In genomic region chr22:19495562-19496323, GRCh38 we compare ENCODE assay signal across 12 cellular contexts. TPM values are rescaled to one million over a fixed set of nuclear protein-coding genes. Genes with fewer than 3 reads are reported as not detected.
A peak's percentile ranks its signal among the peaks of the same experiment; 100 is the strongest.
DNase-seq lines count a peak whose midpoint lies in the region; ATAC-seq, FAIRE-seq and TF ChIP-seq lines count a peak whose summit lies in the region.
"Had no signal": no experiment of that assay in that cellular context is flagged by ENCODE, and none has a peak within 500 bp of the region (broad histone marks: within the 10 kb centered on the region; RNA-seq: fewer than 3 reads in every experiment).

No MANE protein-coding gene starts in this region.

- SMC1A ChIA-PET in GM12878 (lab: Charles Lee; ENCODE audit: uncharacterized antibody, unreplicated experiment), result interaction anchor here (1.0 kb wide), 1 partner anchor 134 kb away, joined by 3 read pairs; no protein-coding TSS in a partner anchor

- no peak overlapping the region for H3K9ac ChIP-seq in GM12878 (ENCODE audit: control insufficient read depth, insufficient read depth, low read length)

- no peaks in the 10 kb centered on the region for H3K9me2 ChIP-seq in GM23338 (ENCODE audit: insufficient read depth)

- H2AFZ ChIP-seq in GM23338, result no peak overlapping the region
- H2AFZ ChIP-seq in GM12878 (ENCODE audit: control insufficient read depth, low read depth, low read length), result no peak overlapping the region

- in situ Hi-C loops in GM12878 (cut with MboI), result no loop called here

- no peak overlapping the region for H3K4me2 ChIP-seq in GM23338
- H3K4me2 ChIP-seq in GM12878 (ENCODE audit: control insufficient read depth, insufficient read depth), result no peak overlapping the region

- POLR2A ChIA-PET in GM12878 (lab: Charles Lee), result no interaction called here

- TF ChIP-seq RAD21 in GM12878 (IDR thresholded peaks at IDR 0.05; ENCODE audit: insufficient read depth, low read depth, low read length), result no peak

- peak overlapping the region; percentile 35 for H3K27ac ChIP-seq in CD4-positive, CD25-positive, alpha-beta regulatory T cell (ENCODE audit: insufficient read depth, low read length, poor library complexity, severe bottlenecking)
- no peak overlapping the region for H3K27ac ChIP-seq in GM23338 (ENCODE audit: low read depth)
- H3K27ac ChIP-seq in GM12878 (ENCODE audit: control insufficient read depth, insufficient read depth), result no peak overlapping the region
- H3K27ac ChIP-seq in lower lobe of right lung, result no peak overlapping the region
- H3K27ac ChIP-seq: left lung had no signal

- H3K4me1 Mint-ChIP-seq in CD4-positive, CD25-positive, alpha-beta regulatory T cell, result peaks cover 9 to 22% (median 18%) of the 10 kb centered on the region in 4 donors
- H3K4me1 Mint-ChIP-seq in GM23338, result no peaks in the 10 kb centered on the region

- H4K20me1 ChIP-seq in GM23338 (replicated peaks; ENCODE audit: insufficient read depth) (peaks cover 3% of the 10 kb centered on the region; the same call in 1 of the 2 replicates), GM12878 (ENCODE audit: control insufficient read depth, insufficient read depth) (no peaks in the 10 kb centered on the region)

- H3K27me3 Mint-ChIP-seq in CD4-positive, CD25-positive, alpha-beta regulatory T cell, result no peaks in the 10 kb centered on the region
- H3K27me3 Mint-ChIP-seq in GM23338 (ENCODE audit: insufficient read depth, low read depth, poor library complexity), result peaks cover 4% of the 10 kb centered on the region

- TF ChIP-seq CTCF in GM23338 (conservative IDR thresholded peaks at IDR 0.05; ENCODE audit: low read depth in 2 of 2) (peak; percentile 34 to 35), GM12878 (IDR thresholded peaks at IDR 0.05 in 2 of 3, conservative IDR thresholded peaks at IDR 0.05 in 1 of 3; ENCODE audit: control insufficient read depth in 2 of 3, extremely low read depth in 1 of 3, insufficient read depth in 1 of 3, low read depth in 3 of 3, low read length in 3 of 3) (0 out of 6 replicates have a peak, but pooled peaks of 1 of the 3 experiments have one; percentile 4), lower lobe of right lung (IDR thresholded peaks at IDR 0.05) (peak; percentile 36)

- WGBS in GM12878 (ENCODE audit: insufficient coverage, insufficient replicate concordance, low lambda C conversion rate, missing lambda C conversion rate), result 69% methylated on average over 5 of the region's 5 CpGs

- RAD21 ChIA-PET in GM12878 (lab: Charles Lee; ENCODE audit: unreplicated experiment), result interaction anchor here (1.0 kb wide), 1 partner anchor 134 kb away, joined by 3 read pairs; no protein-coding TSS in a partner anchor

- no peaks in the 10 kb centered on the region for H3K27me3 ChIP-seq in CD4-positive, CD25-positive, alpha-beta regulatory T cell (ENCODE audit: control insufficient read depth, insufficient read depth, low read length)
- H3K27me3 ChIP-seq in GM23338 (ENCODE audit: insufficient read depth), result no peaks in the 10 kb centered on the region
- H3K27me3 ChIP-seq in GM12878 (replicated peaks in 1 of 2; ENCODE audit: control insufficient read depth in 2 of 2, insufficient read depth in 2 of 2, low read length in 1 of 2), result no peaks in the 10 kb centered on the region
- no peaks in the 10 kb centered on the region for H3K27me3 ChIP-seq in lower lobe of right lung (ENCODE audit: low read depth)
- H3K27me3 ChIP-seq: left lung had no signal

- TF ChIP-seq POLR2A in GM12878 (IDR thresholded peaks at IDR 0.05; ENCODE audit: low read depth, low read length), result no peak

- no peaks in the 10 kb centered on the region for H3K9me3 ChIP-seq in CD4-positive, CD25-positive, alpha-beta regulatory T cell (ENCODE audit: control insufficient read depth in 2 of 2, low read length in 2 of 2)
- H3K9me3 ChIP-seq in GM12878 (replicated peaks; ENCODE audit: control insufficient read depth, insufficient read depth, low read length) (no peaks in the 10 kb centered on the region), lower lobe of right lung (no peaks in the 10 kb centered on the region)
- H3K9me3 ChIP-seq: left lung had no signal

- no peak overlapping the region for H3K4me3 Mint-ChIP-seq in CD4-positive, CD25-positive, alpha-beta regulatory T cell
- no peak overlapping the region for H3K4me3 Mint-ChIP-seq in GM23338

- no TSS peak for BruUV-seq in GM12878 (replicated peaks; lab: Mats Ljungman, UMichigan)

- intact Hi-C loops in GM12878 (cut with micrococcal nuclease; ENCODE audit: unreplicated experiment), result loop anchor here (2.0 kb wide), 1 partner anchor 135 kb away; no protein-coding TSS in a partner anchor
- intact Hi-C loops in lower lobe of right lung (cut with DNase I), result loop anchor here (10.0 kb wide), 1 partner anchor 129 kb away; no protein-coding TSS in a partner anchor

- no peaks in the 10 kb centered on the region for H3F3A ChIP-seq in GM23338 (replicated peaks; ENCODE audit: low read depth)

- H3K4me1 ChIP-seq in CD4-positive, CD25-positive, alpha-beta regulatory T cell (ENCODE audit: control insufficient read depth, insufficient read depth, low read length, poor library complexity, severe bottlenecking), result peaks cover 12% of the 10 kb centered on the region
- H3K4me1 ChIP-seq in GM23338 (ENCODE audit: insufficient read depth) (no peaks in the 10 kb centered on the region), GM12878 (ENCODE audit: control insufficient read depth, insufficient read depth, low read length) (no peaks in the 10 kb centered on the region), lower lobe of right lung (no peaks in the 10 kb centered on the region)
- H3K4me1 ChIP-seq: left lung had no signal

- H3K79me2 ChIP-seq in GM23338 (replicated peaks; ENCODE audit: insufficient read depth) (peaks cover 3% of the 10 kb centered on the region; the same call in 1 of the 2 replicates), GM12878 (ENCODE audit: control insufficient read depth, insufficient read depth, low read length) (no peaks in the 10 kb centered on the region)

- peak; percentile 66 for FAIRE-seq in GM12878 (lab: Jason Lieb, UNC)

- H3K4me3 ChIP-seq in CD4-positive, CD25-positive, alpha-beta regulatory T cell (ENCODE audit: low read depth, low read length), result peak overlapping the region; percentile 33
- H3K4me3 ChIP-seq in GM23338 (no peak overlapping the region), GM12878 (no peak overlapping the region), lower lobe of right lung (no peak overlapping the region)
- H3K4me3 ChIP-seq: left lung had no signal

- no peaks in the 10 kb centered on the region for H3K36me3 Mint-ChIP-seq in CD4-positive, CD25-positive, alpha-beta regulatory T cell
- peaks cover 33% of the 10 kb centered on the region for H3K36me3 Mint-ChIP-seq in GM23338 (ENCODE audit: low read depth)

- no peaks in the 10 kb centered on the region for H3K9me3 Mint-ChIP-seq in CD4-positive, CD25-positive, alpha-beta regulatory T cell
- H3K9me3 Mint-ChIP-seq in GM23338, result no peaks in the 10 kb centered on the region

- H3K36me3 ChIP-seq in CD4-positive, CD25-positive, alpha-beta regulatory T cell (ENCODE audit: control insufficient read depth, insufficient read depth, low read length), result no peaks in the 10 kb centered on the region
- H3K36me3 ChIP-seq in GM23338 (ENCODE audit: insufficient read depth), result peaks cover 18% of the 10 kb centered on the region; the same call in 1 of the 2 replicates
- H3K36me3 ChIP-seq in GM12878 (ENCODE audit: control insufficient read depth in 2 of 2, insufficient read depth in 2 of 2, low read length in 1 of 2), result peaks cover 17 to 27% of the 10 kb centered on the region in 2 experiments; a peak in 3 of 4 replicates
- H3K36me3 ChIP-seq in lower lobe of right lung, result no peaks in the 10 kb centered on the region

- peak overlapping the region; percentile 1 to 87 (median 76) for H3K27ac Mint-ChIP-seq in CD4-positive, CD25-positive, alpha-beta regulatory T cell
- H3K27ac Mint-ChIP-seq in GM23338, result no peak overlapping the region

- no peak for TF ChIP-seq EP300 in GM12878 (IDR thresholded peaks at IDR 0.05; ENCODE audit: borderline replicate concordance in 1 of 2, control insufficient read depth in 1 of 2, low read depth in 2 of 2, low read length in 2 of 2)

- CTCF ChIA-PET in GM12878 (lab: Yijun Ruan, JAX), result interaction anchor here (0.7 to 1.3 kb wide), 2 partner anchors 127 to 134 kb away, joined by 3 to 10 read pairs; no protein-coding TSS in a partner anchor

- peak; percentile 60 to 80 for ATAC-seq in CD4-positive, CD25-positive, alpha-beta regulatory T cell (ENCODE audit: low read depth in 2 of 2)
- ATAC-seq in GM23338, result no peak
- ATAC-seq in GM12878, result no peak
- ATAC-seq in lower lobe of right lung, result no peak
- no peak for ATAC-seq in GM19395 (IDR thresholded peaks at IDR 0.05; ENCODE audit: unreplicated experiment)
- ATAC-seq in GM18907 (IDR thresholded peaks at IDR 0.05; ENCODE audit: unreplicated experiment), result no peak
- ATAC-seq: left lung had no signal

- peak in 2 of 3 donors; percentile 68 to 86 for DNase-seq in CD4-positive, CD25-positive, alpha-beta regulatory T cell
- DNase-seq in GM23338 (ENCODE audit: low spot score) (peak; percentile 48), GM12878 (ENCODE audit: low read depth, low spot score) (no peak), lower lobe of right lung (no peak)
- DNase-seq in stimulated activated CD4-positive, alpha-beta T cell treated with anti-CD3 and anti-CD28 coated beads, Interleukin-2, amount 100 ng/mL, for 24 hours, result no peak
- DNase-seq: activated T-cell treated with anti-CD3 and anti-CD28 coated beads for 4 hours; effector CD4-positive, alpha-beta T cell; left lung; NCI-H2227 treated with DMSO at 0.1 percent for 48 hours; substantia nigra had no signal

RNA-seq across cellular contexts. Expression of gene CDC45, which starts 16.0 kb away (rescaled TPM):
- total RNA-seq in CD4-positive, CD25-positive, alpha-beta regulatory T cell, result 2.7 TPM
- 1 to 10 TPM in 3 of 4 donors, under 1 TPM in 1; 0.56 to 3.4 (median 1.9) TPM for polyA plus RNA-seq in CD4-positive, CD25-positive, alpha-beta regulatory T cell
- 23.8 and 29.0 TPM in 2 replicates for total RNA-seq in GM23338 (2014; rRNA removed; shearing (Covaris generic))
- polyA plus RNA-seq in GM23338 (2016; fragmentation: Nextera tagmentation; extraction: Ambion mirVana), result 30.3 and 30.4 TPM in 2 replicates
- 42.6 and 46.5 TPM in 2 replicates for total RNA-seq in GM12878 (2013; cell fraction: nucleolus; rRNA removed)
- 46.9 and 53.0 TPM in 2 replicates for total RNA-seq in GM12878 (2014; rRNA removed)
- 40.0 and 40.8 TPM in 2 replicates for total RNA-seq in GM12878 (2014; rRNA removed; fragmentation: Illumina TruSeq; extraction: Trizol)
- 45.4 and 49.3 TPM in 2 replicates for total RNA-seq in GM12878 (2021)
- polyA plus RNA-seq in GM12878 (2011; ENCODE audit: low read depth), result 21.3 TPM
- polyA plus RNA-seq in GM12878 (2011; rRNA removed), result 88.5 and 124 TPM in 2 replicates
- 49.6 and 68.6 TPM in 2 replicates for polyA plus RNA-seq in GM12878 (2011; cell fraction: cytosol; rRNA removed)
- polyA plus RNA-seq in GM12878 (2011; cell fraction: nucleus; rRNA removed), result 112 and 139 TPM in 2 replicates
- 28.1 and 36.6 TPM in 2 replicates for polyA plus RNA-seq in GM12878 (2012)
- 63.1 and 69.7 TPM in 2 replicates for polyA plus RNA-seq in GM12878 (2014; fragmentation: Illumina TruSeq; extraction: Trizol)
- 10 to 100 TPM; 42.8 to 51.2 TPM for polyA plus RNA-seq in GM12878 (2014; fragmentation: Nextera tagmentation; extraction: Ambion mirVana)
- 55.5 and 59.3 TPM in 2 replicates for polyA plus RNA-seq in GM12878 (2014; rRNA removed)
- 10 to 100 TPM; 79.1 to 83.4 TPM for polyA plus RNA-seq in GM12878 (2016; fragmentation: Nextera tagmentation; extraction: Ambion mirVana)
- 51.1 and 52.3 TPM in 2 replicates for polyA minus RNA-seq in GM12878 (2011; rRNA and poly(A)+ RNA removed)
- 15.9 and 17.4 TPM in 2 replicates for polyA minus RNA-seq in GM12878 (2011; cell fraction: cytosol; rRNA and poly(A)+ RNA removed)
- polyA minus RNA-seq in GM12878 (2011; cell fraction: nucleus; rRNA and poly(A)+ RNA removed), result 29.9 and 65.0 TPM in 2 replicates
- total RNA-seq in lower lobe of right lung, result 1.4 TPM

RNA-seq across cellular contexts. Expression of gene UFD1, which starts 16.8 kb away (rescaled TPM):
- 97.7 TPM for total RNA-seq in CD4-positive, CD25-positive, alpha-beta regulatory T cell
- 100 to 1,000 TPM; 113 to 146 (median 127) TPM for polyA plus RNA-seq in CD4-positive, CD25-positive, alpha-beta regulatory T cell
- total RNA-seq in GM23338 (2014; rRNA removed; shearing (Covaris generic)), result 53.5 and 54.1 TPM in 2 replicates
- polyA plus RNA-seq in GM23338 (2016; fragmentation: Nextera tagmentation; extraction: Ambion mirVana) (80.3 and 93.8 TPM in 2 replicates), GM12878 (2011; rRNA removed) (75.4 and 98.7 TPM in 2 replicates), GM12878 (2014; fragmentation: Illumina TruSeq; extraction: Trizol) (140 and 145 TPM in 2 replicates), GM12878 (2014; fragmentation: Nextera tagmentation; extraction: Ambion mirVana) (100 to 1,000 TPM; 128 to 143 TPM), GM12878 (2014; rRNA removed) (97.3 and 106 TPM in 2 replicates), GM12878 (2016; fragmentation: Nextera tagmentation; extraction: Ambion mirVana) (100 to 1,000 TPM; 140 to 143 TPM)
- total RNA-seq in GM12878 (2013; cell fraction: nucleolus; rRNA removed), result 37.0 and 38.0 TPM in 2 replicates
- total RNA-seq in GM12878 (2014; rRNA removed) (73.3 and 74.6 TPM in 2 replicates), GM12878 (2014; rRNA removed; fragmentation: Illumina TruSeq; extraction: Trizol) (73.7 and 79.0 TPM in 2 replicates), GM12878 (2021) (67.2 and 67.5 TPM in 2 replicates), lower lobe of right lung (36.7 TPM)
- polyA plus RNA-seq in GM12878 (2011; ENCODE audit: low read depth), result 43.2 TPM
- polyA plus RNA-seq in GM12878 (2011; cell fraction: cytosol; rRNA removed), result 140 and 141 TPM in 2 replicates
- polyA plus RNA-seq in GM12878 (2011; cell fraction: nucleus; rRNA removed), result 90.6 and 105 TPM in 2 replicates
- polyA plus RNA-seq in GM12878 (2012), result 63.7 and 80.1 TPM in 2 replicates
- 101 and 104 TPM in 2 replicates for polyA minus RNA-seq in GM12878 (2011; rRNA and poly(A)+ RNA removed)
- 28.6 and 31.5 TPM in 2 replicates for polyA minus RNA-seq in GM12878 (2011; cell fraction: cytosol; rRNA and poly(A)+ RNA removed)
- 22.7 and 42.6 TPM in 2 replicates for polyA minus RNA-seq in GM12878 (2011; cell fraction: nucleus; rRNA and poly(A)+ RNA removed)

RNA-seq across cellular contexts. Expression of gene CLDN5, which starts 28.5 kb away (rescaled TPM):
- 1.7 TPM for total RNA-seq in CD4-positive, CD25-positive, alpha-beta regulatory T cell
- polyA plus RNA-seq in CD4-positive, CD25-positive, alpha-beta regulatory T cell, result 1 to 10 TPM in 3 of 4 donors, under 1 TPM in 1; 0.84 to 2.3 (median 1.7) TPM
- 1.4 and 3.2 TPM in 2 replicates for total RNA-seq in GM23338 (2014; rRNA removed; shearing (Covaris generic))
- polyA plus RNA-seq in GM23338 (2016; fragmentation: Nextera tagmentation; extraction: Ambion mirVana), result 2.0 and 3.9 TPM in 2 replicates
- total RNA-seq in GM12878 (2013; cell fraction: nucleolus; rRNA removed), result not detected in 2 replicates
- total RNA-seq in GM12878 (2014; rRNA removed), result not detected in 2 replicates
- total RNA-seq in GM12878 (2014; rRNA removed; fragmentation: Illumina TruSeq; extraction: Trizol), result not detected in 2 replicates
- 0.15 TPM in 1 of 2 replicates, not detected in the other for total RNA-seq in GM12878 (2021)
- not detected for polyA plus RNA-seq in GM12878 (2011; ENCODE audit: low read depth)
- not detected in 2 replicates for polyA plus RNA-seq in GM12878 (2011; rRNA removed)
- not detected in 2 replicates for polyA plus RNA-seq in GM12878 (2011; cell fraction: cytosol; rRNA removed)
- not detected in 2 replicates for polyA plus RNA-seq in GM12878 (2011; cell fraction: nucleus; rRNA removed)
- not detected in 2 replicates for polyA plus RNA-seq in GM12878 (2012)
- polyA plus RNA-seq in GM12878 (2014; fragmentation: Illumina TruSeq; extraction: Trizol), result not detected in 2 replicates
- polyA plus RNA-seq in GM12878 (2014; fragmentation: Nextera tagmentation; extraction: Ambion mirVana), result not detected
- not detected in 2 replicates for polyA plus RNA-seq in GM12878 (2014; rRNA removed)
- polyA plus RNA-seq in GM12878 (2016; fragmentation: Nextera tagmentation; extraction: Ambion mirVana), result not detected
- polyA minus RNA-seq in GM12878 (2011; rRNA and poly(A)+ RNA removed), result not detected in 2 replicates
- polyA minus RNA-seq in GM12878 (2011; cell fraction: cytosol; rRNA and poly(A)+ RNA removed), result not detected in 2 replicates
- polyA minus RNA-seq in GM12878 (2011; cell fraction: nucleus; rRNA and poly(A)+ RNA removed), result not detected in 2 replicates
- total RNA-seq in lower lobe of right lung, result 213 TPM

RNA-seq across cellular contexts. Expression of gene C22orf39, which starts 48.2 kb away (rescaled TPM):
- 37.2 TPM for total RNA-seq in CD4-positive, CD25-positive, alpha-beta regulatory T cell
- polyA plus RNA-seq in CD4-positive, CD25-positive, alpha-beta regulatory T cell, result 10 to 100 TPM; 45.7 to 73.0 (median 62.7) TPM
- 24.5 and 40.2 TPM in 2 replicates for total RNA-seq in GM23338 (2014; rRNA removed; shearing (Covaris generic))
- polyA plus RNA-seq in GM23338 (2016; fragmentation: Nextera tagmentation; extraction: Ambion mirVana) (37.4 and 38.3 TPM in 2 replicates), GM12878 (2011; rRNA removed) (39.9 and 40.8 TPM in 2 replicates), GM12878 (2014; fragmentation: Illumina TruSeq; extraction: Trizol) (20.8 and 21.0 TPM in 2 replicates), GM12878 (2014; fragmentation: Nextera tagmentation; extraction: Ambion mirVana) (10 to 100 TPM in 1 of 2 experiments, 1 to 10 TPM in 1; 6.7 to 10.9 TPM), GM12878 (2014; rRNA removed) (38.8 and 39.9 TPM in 2 replicates), GM12878 (2016; fragmentation: Nextera tagmentation; extraction: Ambion mirVana) (10 to 100 TPM; 38.2 to 47.0 TPM)
- total RNA-seq in GM12878 (2013; cell fraction: nucleolus; rRNA removed), result 26.8 and 32.5 TPM in 2 replicates
- total RNA-seq in GM12878 (2014; rRNA removed) (30.1 and 31.6 TPM in 2 replicates), GM12878 (2014; rRNA removed; fragmentation: Illumina TruSeq; extraction: Trizol) (17.3 TPM in 2 replicates), GM12878 (2021) (21.4 and 21.6 TPM in 2 replicates), lower lobe of right lung (36.4 TPM)
- polyA plus RNA-seq in GM12878 (2011; ENCODE audit: low read depth), result 13.3 TPM
- polyA plus RNA-seq in GM12878 (2011; cell fraction: cytosol; rRNA removed), result 42.9 and 49.6 TPM in 2 replicates
- polyA plus RNA-seq in GM12878 (2011; cell fraction: nucleus; rRNA removed), result 18.1 and 18.8 TPM in 2 replicates
- 20.7 and 21.0 TPM in 2 replicates for polyA plus RNA-seq in GM12878 (2012)
- 41.0 and 51.5 TPM in 2 replicates for polyA minus RNA-seq in GM12878 (2011; rRNA and poly(A)+ RNA removed)
- 10.1 and 10.2 TPM in 2 replicates for polyA minus RNA-seq in GM12878 (2011; cell fraction: cytosol; rRNA and poly(A)+ RNA removed)
- polyA minus RNA-seq in GM12878 (2011; cell fraction: nucleus; rRNA and poly(A)+ RNA removed), result 8.7 and 13.7 TPM in 2 replicates

Comparison
In these comparisons a context has a peak if more than half of its experiments do, and no peak if none do; other contexts are left out.
1. ATAC-seq: peak in CD4-positive, CD25-positive, alpha-beta regulatory T cell (2 of 2); none in GM23338 (single experiment), GM12878 (single experiment), lower lobe of right lung (0 of 2), GM19395 (single experiment) and GM18907 (single experiment).
2. DNase-seq: peak in CD4-positive, CD25-positive, alpha-beta regulatory T cell (2 of 3) and GM23338 (single experiment); none in GM12878 (single experiment), lower lobe of right lung (single experiment) and stimulated activated CD4-positive, alpha-beta T cell treated with anti-CD3 and anti-CD28 coated beads, Interleukin-2, amount 100 ng/mL, for 24 hours (0 of 2).
3. RNA of gene CLDN5, which starts 28.5 kb away (total RNA-seq): 213 TPM in lower lobe of right lung (single experiment); 1.4 to 3.2 TPM in GM23338, 1.7 TPM in CD4-positive, CD25-positive, alpha-beta regulatory T cell (single experiment) and 0.15 TPM in GM12878; every median in the first group is over 10 times any median in the second.